ENCODE assay signal across 17 cellular contexts in the genomic region with DNA sequence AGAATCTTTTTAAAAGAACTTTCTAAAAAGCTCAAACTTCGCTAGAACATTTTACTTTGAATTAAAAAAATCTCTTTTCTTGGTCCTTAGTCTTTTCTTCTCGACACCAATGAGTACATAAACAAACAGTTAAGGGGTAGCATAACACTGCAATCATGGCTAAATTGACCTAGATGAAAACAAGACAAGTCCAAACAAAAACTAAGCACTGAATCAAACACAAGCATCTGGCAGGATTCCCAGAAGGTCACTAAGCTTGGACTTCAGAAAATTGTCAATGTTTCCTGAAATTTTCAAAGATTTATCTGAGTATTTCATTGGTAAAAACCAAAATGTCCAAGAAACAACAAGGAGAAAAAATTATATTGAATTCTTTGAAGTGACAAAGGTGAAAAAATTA. TPM values are rescaled to one million over a fixed set of nuclear protein-coding genes. Genes with fewer than 3 reads are reported as not detected.
DNase-seq lines count a peak whose midpoint lies in the region; ATAC-seq, FAIRE-seq and TF ChIP-seq lines count a peak whose summit lies in the region.
"Had no signal": no experiment of that assay in that cellular context is flagged by ENCODE, and none has a peak within 500 bp of the region (broad histone marks: within the 10 kb centered on the region; RNA-seq: fewer than 3 reads in every experiment).

No MANE protein-coding gene starts in this region.

- H3K9me3 ChIP-seq in pancreas = no peaks in the 10 kb centered on the region
- H3K9me3 ChIP-seq: gastrocnemius medialis, prostate gland had no signal

- no peaks in the 10 kb centered on the region for H3K27me3 ChIP-seq in pancreas
- H3K27me3 ChIP-seq: adrenal gland, gastrocnemius medialis had no signal

- 5 to 7% methylated on average over 2 of the region's 2 CpGs for WGBS in pancreas, 2 donors

- intact Hi-C loops in pancreas (cut with DNase I) = no loop called here

- no peak overlapping the region for H3K4me3 ChIP-seq in epithelial cell of esophagus (ENCODE audit: low read length)
- no peak overlapping the region for H3K4me3 ChIP-seq in pancreas
- H3K4me3 ChIP-seq: adrenal gland, gastrocnemius medialis, prostate gland had no signal

- no peak for ATAC-seq in pancreas
- ATAC-seq: activated T-cell treated with anti-CD3 and anti-CD28 coated beads, Interleukin-2, amount 50 U/mL, for 72 hours; gastrocnemius medialis had no signal

- peak; percentile 9 for FAIRE-seq in pancreas (lab: Jason Lieb, UNC)

- TF ChIP-seq CTCF in epithelial cell of esophagus (IDR thresholded peaks at IDR 0.05; ENCODE audit: insufficient read depth, low read depth, low read length, missing control alignments) (no peak), pancreas (IDR thresholded peaks at IDR 0.05) (no peak)

- in situ Hi-C loops in KBM-7 (cut with MboI; ENCODE audit: low pct_unique_long_range_greater_than_20kb, low sequenced_read_pairs) = no loop called here

- DNase-seq in DMS53 treated with DMSO at 0.1 percent for 48 hours (lab: John Stamatoyannopoulos, UW; ENCODE audit: unreplicated experiment) (peak; percentile 28), NCI-H2196 (lab: John Stamatoyannopoulos, UW; ENCODE audit: unreplicated experiment) (peak; percentile 49), epithelial cell of esophagus (ENCODE audit: low read depth) (peak; percentile 62), pancreas (no peak), KBM-7 (no peak), NCI-H526 (lab: John Stamatoyannopoulos, UW) (no peak), T-helper 2 cell (no peak)
- DNase-seq in activated T-cell treated with anti-CD3 and anti-CD28 coated beads, Interleukin-2, amount 50 U/mL, for 48 hours = no peak
- DNase-seq: activated T-cell treated with anti-CD3 and anti-CD28 coated beads, Interleukin-2, amount 50 U/mL, for 72 hours; AML-193; gastrocnemius medialis; NCI-H524 treated with DMSO at 0.1 percent for 48 hours; stimulated activated CD4-positive, alpha-beta T cell treated with anti-CD3 and anti-CD28 coated beads, Interleukin-1b, Interleukin-23, amount 100 ng/mL, for 48 hours; stimulated activated CD8-positive, alpha-beta memory T cell treated with anti-CD3 and anti-CD28 coated beads, Interleukin-4, amount 100 ng/mL, for 48 hours; trophoblast cell had no signal

- no peak overlapping the region for H3K27ac ChIP-seq in pancreas
- H3K27ac ChIP-seq: adrenal gland had no signal

- H3K4me1 ChIP-seq in pancreas = no peaks in the 10 kb centered on the region
- H3K4me1 ChIP-seq: prostate gland had no signal

- H3K36me3 ChIP-seq in pancreas = no peaks in the 10 kb centered on the region
- H3K36me3 ChIP-seq: adrenal gland, gastrocnemius medialis, prostate gland had no signal

RNA-seq across cellular contexts. Expression of gene COL21A1, which starts 5.0 kb away (rescaled TPM):
- 1 to 10 TPM in 2 of 6 donors, under 1 TPM in 4; 0.28 to 1.8 (median 0.60) TPM for total RNA-seq in pancreas
- under 1 TPM; 0.30 to 0.87 TPM for polyA plus RNA-seq in pancreas
- total RNA-seq: activated T-cell treated with anti-CD3 and anti-CD28 coated beads, Interleukin-2, amount 50 U/mL, for 72 hours had no signal

Comparison
In these comparisons a context has a peak if more than half of its experiments do, and no peak if none do; other contexts are left out.
1. DNase-seq: peak in DMS53 treated with DMSO at 0.1 percent for 48 hours (single experiment), NCI-H2196 (single experiment) and epithelial cell of esophagus (single experiment); none in pancreas (0 of 6), activated T-cell treated with anti-CD3 and anti-CD28 coated beads, Interleukin-2, amount 50 U/mL, for 48 hours (0 of 2), KBM-7 (single experiment), NCI-H526 (0 of 2) and T-helper 2 cell (0 of 5).